13 cellular contexts compared by ENCODE assay signal in the genomic region with DNA sequence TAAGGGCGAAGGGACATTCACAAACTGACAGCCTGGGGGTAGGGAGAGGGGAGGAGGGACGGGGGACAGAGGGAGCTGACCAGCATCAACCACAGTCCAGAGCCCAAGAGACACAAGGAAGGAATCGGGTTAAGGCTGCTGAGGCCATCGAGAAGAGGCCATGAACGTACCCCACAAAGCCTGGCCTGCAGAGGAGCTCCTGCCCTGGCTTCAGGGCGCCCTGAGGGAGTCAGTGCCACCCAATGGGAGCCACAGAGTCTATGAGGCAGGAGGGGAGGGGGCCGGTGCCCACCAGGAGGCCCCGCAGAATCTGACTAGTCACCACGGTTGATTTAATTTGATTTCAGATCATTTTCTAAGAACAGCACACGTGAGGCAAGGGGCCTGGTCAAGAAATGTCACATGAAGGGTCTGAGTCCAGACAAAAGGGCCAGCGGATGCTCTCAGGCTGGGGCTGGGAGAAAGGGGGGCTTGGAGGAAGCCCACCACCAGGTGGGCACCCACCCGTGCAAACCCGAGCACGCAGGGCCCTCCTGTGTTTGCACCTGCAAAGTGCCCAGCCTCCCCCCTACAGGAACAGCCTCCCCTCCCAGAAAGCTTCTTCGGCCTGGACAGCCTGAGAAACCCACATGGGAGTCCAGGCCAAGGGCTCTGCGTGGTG. TPM values are rescaled to one million over a fixed set of nuclear protein-coding genes. Genes with fewer than 3 reads are reported as not detected.
DNase-seq lines count a peak whose midpoint lies in the region; ATAC-seq and TF ChIP-seq lines count a peak whose summit lies in the region.
"Had no signal": no experiment of that assay in that cellular context is flagged by ENCODE, and none has a peak within 500 bp of the region (broad histone marks: within the 10 kb centered on the region; RNA-seq: fewer than 3 reads in every experiment).

No MANE protein-coding gene starts in this region.

- ATAC-seq in Right ventricle myocardium superior (ENCODE audit: poor library complexity) (no peak), HG03159 (IDR thresholded peaks at IDR 0.05; ENCODE audit: unreplicated experiment) (no peak)

- H3K27ac ChIP-seq in ovary: no peak overlapping the region

- TF ChIP-seq CTCF in ovary (IDR thresholded peaks at IDR 0.05): no peak

- peaks cover 5% of the 10 kb centered on the region for H3K4me1 ChIP-seq in ovary (ENCODE audit: insufficient read depth)

- TF ChIP-seq EP300 in ovary (IDR thresholded peaks at IDR 0.05): no peak

- H3K27me3 ChIP-seq in ovary: no peaks in the 10 kb centered on the region
- H3K27me3 ChIP-seq: heart right ventricle had no signal

- TF ChIP-seq POLR2A in ovary (IDR thresholded peaks at IDR 0.05): no peak

- DNase-seq in stimulated activated CD4-positive, alpha-beta T cell treated with anti-CD3 and anti-CD28 coated beads, Interleukin-15, amount 100 ng/mL, for 24 hours: peak; percentile 0
- DNase-seq in stimulated activated CD4-positive, alpha-beta T cell treated with anti-CD3 and anti-CD28 coated beads, Interleukin-2, amount 100 ng/mL, for 48 hours: no peak
- peak; percentile 22 for DNase-seq in Right ventricle myocardium superior
- DNase-seq in ovary: peak; percentile 3 to 19 (median 6)
- no peak for DNase-seq in NCI-H187 treated with DMSO at 0.1 percent for 48 hours (lab: John Stamatoyannopoulos, UW)
- DNase-seq in NCI-H69 (lab: John Stamatoyannopoulos, UW): no peak
- DNase-seq in iPS-NIHi11 (ENCODE audit: low spot score): no peak
- DNase-seq: naive B cell; NCI-H1092; stimulated activated naive CD4-positive, alpha-beta T cell had no signal

- H3K9me3 ChIP-seq in ovary: no peaks in the 10 kb centered on the region
- H3K9me3 ChIP-seq: heart right ventricle had no signal

- H3K4me3 ChIP-seq in ovary: no peak overlapping the region
- H3K4me3 ChIP-seq: heart right ventricle had no signal

- H3K36me3 ChIP-seq in ovary: no peaks in the 10 kb centered on the region
- H3K36me3 ChIP-seq: heart right ventricle had no signal

- intact Hi-C loops in Right ventricle myocardium superior (cut with DNase I) (no loop called here), ovary (cut with DNase I) (no loop called here)

- WGBS in ovary, 3 donors: 93 to 96% (median 94%) methylated on average over 16 of the region's 16 CpGs

RNA-seq across cellular contexts. Expression of a gene that starts 40.4 kb away (rescaled TPM):
- 87.2 TPM for total RNA-seq in Right ventricle myocardium superior
- 1 to 10 TPM in 1 of 7 donors, under 1 TPM in 4, not detected in 2; 0.24 to 1.4 (median 0.45) TPM for total RNA-seq in ovary
- under 1 TPM; 0.22 to 0.48 TPM for polyA plus RNA-seq in ovary
- total RNA-seq: epithelial cell of proximal tubule had no signal

Comparison
In these comparisons a context has a peak if more than half of its experiments do, and no peak if none do; other contexts are left out.
1. DNase-seq: peak in stimulated activated CD4-positive, alpha-beta T cell treated with anti-CD3 and anti-CD28 coated beads, Interleukin-15, amount 100 ng/mL, for 24 hours (single experiment), Right ventricle myocardium superior (single experiment) and ovary (5 of 5); none in stimulated activated CD4-positive, alpha-beta T cell treated with anti-CD3 and anti-CD28 coated beads, Interleukin-2, amount 100 ng/mL, for 48 hours (0 of 2), NCI-H187 treated with DMSO at 0.1 percent for 48 hours (single experiment), NCI-H69 (single experiment) and iPS-NIHi11 (single experiment).
2. RNA of a gene that starts 40.4 kb away (total RNA-seq): 87.2 TPM in Right ventricle myocardium superior (single experiment); 0.24 to 1.4 TPM in ovary; every median in the first group is over 10 times any median in the second.